ENCODE assay signal across 15 cellular contexts in genomic region chr9:5857928-5858327, GRCh38. TPM values are rescaled to one million over a fixed set of nuclear protein-coding genes. Genes with fewer than 3 reads are reported as not detected.
"Had no signal": no experiment of that assay in that cellular context is flagged by ENCODE, and none has a peak within 500 bp of the region (broad histone marks: within the 10 kb centered on the region; RNA-seq: fewer than 3 reads in every experiment).

No MANE protein-coding gene starts in this region.

- H3K27me3 Mint-ChIP-seq: activated B cell treated with CpG ODN at 0.5 μM for 24 hours; activated naive CD4-positive, alpha-beta T cell treated with anti-CD3 and anti-CD28 coated beads, Interleukin-2, amount 50 U/mL, for 24 hours; brain had no signal

- ATAC-seq: gastroesophageal sphincter had no signal

- H3K4me3 Mint-ChIP-seq: activated B cell treated with CpG ODN at 0.5 μM for 24 hours; activated naive CD4-positive, alpha-beta T cell treated with anti-CD3 and anti-CD28 coated beads, Interleukin-2, amount 50 U/mL, for 24 hours; brain; neural progenitor cell had no signal

- H3K36me3 Mint-ChIP-seq: brain, neural progenitor cell had no signal

- H3K9me3 Mint-ChIP-seq: activated naive CD4-positive, alpha-beta T cell treated with anti-CD3 and anti-CD28 coated beads, Interleukin-2, amount 50 U/mL, for 24 hours; brain; neural progenitor cell had no signal

- H3K27ac Mint-ChIP-seq: activated B cell treated with CpG ODN at 0.5 μM for 24 hours; activated naive CD4-positive, alpha-beta T cell treated with anti-CD3 and anti-CD28 coated beads, Interleukin-2, amount 50 U/mL, for 24 hours; activated T-helper 2 cell treated with anti-CD3 and anti-CD28 coated beads, Interferon-gamma antibody, Interleukin-2, Interleukin-4, amounts not matched to agents 10 μg/mL and 5 μg/mL and 100 μg/mL, durations not matched to agents 14 hours and 24 hours and 36 hours; brain; neural progenitor cell had no signal

- DNase-seq: activated B cell treated with CpG ODN at 0.5 μM for 24 hours; activated CD4-positive, alpha-beta T cell treated with anti-CD3 and anti-CD28 coated beads, Interleukin-2, amount 50 U/mL, for 1 hour; amygdala; hippocampal formation; kidney glomerular epithelial cell; pancreas; stimulated activated CD4-positive, alpha-beta T cell treated with anti-CD3 and anti-CD28 coated beads, Interleukin-12 subunit alpha, Interleukin-12 subunit beta, amount 100 ng/mL, for 4 hours; stimulated activated CD4-positive, alpha-beta T cell treated with anti-CD3 and anti-CD28 coated beads, Interleukin-4, amount 100 ng/mL, for 1 hour had no signal

- H3K4me1 Mint-ChIP-seq: activated B cell treated with CpG ODN at 0.5 μM for 24 hours, brain had no signal

RNA-seq across cellular contexts. Expression of gene MLANA, which starts 32.8 kb away (rescaled TPM):
- total RNA-seq: activated B cell treated with CpG ODN at 0.5 μM for 24 hours; activated CD8-positive, alpha-beta memory T cell treated with anti-CD3 and anti-CD28 coated beads for 36 hours; activated T-helper 2 cell treated with anti-CD3 and anti-CD28 coated beads, Interferon-gamma antibody, Interleukin-2, Interleukin-4, amounts not matched to agents 10 μg/mL and 5 μg/mL and 100 μg/mL, durations not matched to agents 14 hours and 24 hours and 36 hours; epithelial cell of proximal tubule; gastroesophageal sphincter; pancreas had no signal
